In the genomic region with DNA sequence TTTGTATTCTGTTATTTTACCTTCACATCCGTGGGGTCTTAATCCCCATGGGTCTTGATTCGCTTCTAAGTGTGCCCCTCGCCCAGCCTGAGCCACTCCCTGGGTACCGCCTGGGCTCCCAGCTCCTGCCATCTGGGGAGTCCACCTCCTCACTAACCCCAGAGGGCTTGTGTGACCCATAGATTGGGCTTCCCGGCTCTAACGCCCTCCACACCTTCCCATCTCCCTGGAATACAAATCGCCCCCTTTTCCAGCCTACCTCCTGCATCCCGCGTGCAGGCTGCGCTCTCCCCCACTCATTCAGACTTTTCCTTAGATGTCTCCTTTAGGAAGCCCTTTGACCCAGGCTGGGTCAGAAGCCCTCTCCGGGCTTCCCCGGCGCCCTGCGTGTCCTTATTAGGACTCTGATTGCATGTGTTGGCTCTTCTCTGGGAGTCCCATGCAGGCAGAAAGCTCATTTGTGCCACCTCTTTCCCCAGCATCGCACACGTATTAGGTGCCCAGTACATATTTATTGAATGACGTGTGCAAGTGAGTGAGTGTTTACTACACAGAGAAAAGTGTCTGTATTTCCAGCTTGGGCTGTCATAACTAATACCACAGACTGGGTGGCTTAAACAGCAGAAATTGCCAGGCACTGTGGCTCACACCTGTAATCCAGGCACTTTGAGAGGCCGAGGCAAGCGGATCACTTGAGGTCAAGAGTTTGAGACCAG, we compare ENCODE assay signal across 1 cellular context.
TF ChIP-seq lines count a peak whose summit lies in the region.

No MANE protein-coding gene starts in this region.

TF ChIP-seq in WTC11, 78 proteins besides CTCF, POLR2A, EP300 and RAD21 (continued from another document):
- no peak for TF ChIP-seq PRDM15 (CRISPR knock-in tag; IDR thresholded peaks at IDR 0.05)
- TF ChIP-seq ATF1 (CRISPR knock-in tag; IDR thresholded peaks at IDR 0.05) = no peak
- TF ChIP-seq E2F5 (CRISPR knock-in tag; IDR thresholded peaks at IDR 0.05) = no peak
- TF ChIP-seq MXD4 (CRISPR knock-in tag; IDR thresholded peaks at IDR 0.05; ENCODE audit: borderline replicate concordance) = no peak
- TF ChIP-seq MAX (CRISPR knock-in tag; IDR thresholded peaks at IDR 0.05) = no peak
- TF ChIP-seq ZNF232 (CRISPR knock-in tag; IDR thresholded peaks at IDR 0.05) = no peak
